11 cellular contexts compared by ENCODE assay signal in the genomic region with DNA sequence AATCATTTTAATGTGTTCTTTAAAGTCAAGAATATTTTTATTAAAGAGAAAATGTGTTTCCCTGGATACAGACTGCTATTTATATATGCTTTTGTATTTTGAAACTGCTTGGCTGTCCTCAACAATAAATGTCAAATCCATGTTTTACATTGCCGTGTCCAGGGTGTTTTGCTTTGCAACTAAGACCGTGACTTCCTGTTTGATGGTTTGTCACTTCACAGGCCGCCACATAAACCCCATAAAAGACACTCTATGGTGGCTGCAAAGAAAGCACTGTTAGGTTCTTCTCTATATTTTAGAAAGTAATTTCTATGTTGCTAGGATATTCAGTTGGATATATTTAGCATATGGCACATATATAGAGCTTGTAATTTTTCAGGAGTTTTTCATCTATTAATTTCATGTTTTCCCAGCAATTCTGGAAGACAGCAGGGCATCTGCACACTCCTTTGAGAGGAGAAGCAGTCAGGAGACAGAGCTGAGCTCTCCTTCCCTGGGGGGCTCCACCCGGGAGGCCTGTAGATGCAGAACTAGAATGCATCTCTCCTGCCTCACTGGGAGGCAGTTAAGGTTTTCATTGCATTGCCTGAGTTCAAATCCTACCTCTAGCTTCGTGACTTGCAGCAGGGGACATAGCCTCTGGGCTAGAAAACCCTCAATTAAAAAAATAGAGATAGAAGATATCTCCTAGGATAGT. TPM values are rescaled to one million over a fixed set of nuclear protein-coding genes. Genes with fewer than 3 reads are reported as not detected.
DNase-seq lines count a peak whose midpoint lies in the region; ATAC-seq and TF ChIP-seq lines count a peak whose summit lies in the region.
"Had no signal": no experiment of that assay in that cellular context is flagged by ENCODE, and none has a peak within 500 bp of the region (broad histone marks: within the 10 kb centered on the region; RNA-seq: fewer than 3 reads in every experiment).

No MANE protein-coding gene starts in this region.

- H2AFZ ChIP-seq in Loucy (ENCODE audit: low read length) = no peak overlapping the region

- no peaks in the 10 kb centered on the region for H3K27me3 ChIP-seq in CD4-positive, alpha-beta memory T cell (ENCODE audit: insufficient read depth, low read length)
- no peaks in the 10 kb centered on the region for H3K27me3 ChIP-seq in Loucy (ENCODE audit: insufficient read depth, low read length, poor library complexity, severe bottlenecking)
- H3K27me3 ChIP-seq in vagina = no peaks in the 10 kb centered on the region

- CTCF ChIA-PET in CD4-positive, alpha-beta memory T cell (lab: Charles Lee; ENCODE audit: partially characterized antibody) = interaction anchor here (0.6 to 4.9 kb wide), 5 partner anchors 8 to 32 kb away, joined by 3 to 30 read pairs (median 4); no protein-coding TSS in a partner anchor
- CTCF ChIA-PET in activated CD8-positive, alpha-beta T cell treated with anti-CD3 and anti-CD28 coated beads for 36 hours (lab: Charles Lee) = interaction anchor here (0.9 to 1.0 kb wide), 2 partner anchors 15 to 32 kb away, joined by 3 to 4 read pairs; no protein-coding TSS in a partner anchor

- no peaks in the 10 kb centered on the region for H4K20me1 ChIP-seq in Loucy (ENCODE audit: insufficient read depth, low read length, poor library complexity, severe bottlenecking)

- intact Hi-C loops in CD4-positive, alpha-beta memory T cell (cut with micrococcal nuclease) = no loop called here
- intact Hi-C loops in activated CD8-positive, alpha-beta T cell treated with anti-CD3 and anti-CD28 coated beads for 36 hours (cut with micrococcal nuclease) = no loop called here
- intact Hi-C loops in vagina (cut with DNase I) = no loop called here

- H3K9me3 ChIP-seq in CD4-positive, alpha-beta memory T cell (ENCODE audit: control insufficient read depth in 1 of 2, low read length in 2 of 2) = no peaks in the 10 kb centered on the region
- H3K9me3 ChIP-seq in Loucy (ENCODE audit: insufficient read depth, low read depth, low read length) (no peaks in the 10 kb centered on the region), vagina (no peaks in the 10 kb centered on the region)

- peak overlapping the region; percentile 81 for H3K27ac ChIP-seq in CD4-positive, alpha-beta memory T cell (ENCODE audit: low read depth, low read length)
- no peak overlapping the region for H3K27ac ChIP-seq in vagina

- peak overlapping the region; percentile 64 to 89 (median 76) for H3K4me3 Mint-ChIP-seq in CD4-positive, alpha-beta memory T cell
- peak overlapping the region; percentile 47 for H3K4me3 Mint-ChIP-seq in activated CD8-positive, alpha-beta T cell treated with anti-CD3 and anti-CD28 coated beads for 36 hours
- H3K4me3 Mint-ChIP-seq in memory B cell = peak overlapping the region; percentile 50

- peak; percentile 48 to 70 (median 54) for DNase-seq in CD4-positive, alpha-beta memory T cell
- peak; percentile 54 for DNase-seq in activated CD8-positive, alpha-beta T cell treated with anti-CD3 and anti-CD28 coated beads for 36 hours
- no peak for DNase-seq in memory B cell (ENCODE audit: low spot score in 2 of 2)
- DNase-seq in DMS79 treated with DMSO at 0.1 percent for 48 hours (lab: John Stamatoyannopoulos, UW) = no peak
- DNase-seq in vagina (ENCODE audit: extremely low spot score in 2 of 2) = no peak
- no peak for DNase-seq in NCI-H524 (lab: John Stamatoyannopoulos, UW)
- DNase-seq: NCI-H1694 treated with DMSO at 0.1 percent for 48 hours; stimulated activated CD4-positive, alpha-beta T cell treated with anti-CD3 and anti-CD28 coated beads, Interleukin-4, amount 100 ng/mL, for 4 hours had no signal

- no peak for TF ChIP-seq POLR2A in vagina (IDR thresholded peaks at IDR 0.05)

- no peaks in the 10 kb centered on the region for H3K27me3 Mint-ChIP-seq in CD4-positive, alpha-beta memory T cell
- H3K27me3 Mint-ChIP-seq in activated CD8-positive, alpha-beta T cell treated with anti-CD3 and anti-CD28 coated beads for 36 hours = no peaks in the 10 kb centered on the region
- H3K27me3 Mint-ChIP-seq in memory B cell = no peaks in the 10 kb centered on the region

- H3K4me2 ChIP-seq in Loucy (ENCODE audit: low read depth, low read length, poor library complexity, severe bottlenecking) = peak overlapping the region; percentile 83

- H3K9me3 Mint-ChIP-seq in CD4-positive, alpha-beta memory T cell = peaks cover 0 to 3% (median 0%) of the 10 kb centered on the region in 8 donors
- no peaks in the 10 kb centered on the region for H3K9me3 Mint-ChIP-seq in activated CD8-positive, alpha-beta T cell treated with anti-CD3 and anti-CD28 coated beads for 36 hours
- H3K9me3 Mint-ChIP-seq in memory B cell = no peaks in the 10 kb centered on the region

- POLR2A ChIA-PET in CD4-positive, alpha-beta memory T cell (lab: Charles Lee; ENCODE audit: partially characterized antibody) = interaction anchor here (0.8 to 8.1 kb wide), 11 partner anchors 11 to 60 kb away, joined by 3 to 188 read pairs (median 4); partner anchors contain the start of gene PRDM2
- POLR2A ChIA-PET in activated CD8-positive, alpha-beta T cell treated with anti-CD3 and anti-CD28 coated beads for 36 hours (lab: Charles Lee) = interaction anchor here (0.8 to 1.5 kb wide), 3 partner anchors 11 to 32 kb away, joined by 3 to 9 read pairs (median 5); no protein-coding TSS in a partner anchor

- peak overlapping the region; percentile 72 for H3K9ac ChIP-seq in Loucy (ENCODE audit: low read depth, low read length, poor library complexity, severe bottlenecking)

- no peak for ATAC-seq in activated CD8-positive, alpha-beta T cell treated with anti-CD3 and anti-CD28 coated beads for 36 hours
- ATAC-seq in memory B cell (ENCODE audit: low read depth) (no peak), GM21447 (IDR thresholded peaks at IDR 0.05; ENCODE audit: unreplicated experiment) (no peak)
- ATAC-seq: HCT116 had no signal

- H3K4me3 ChIP-seq in CD4-positive, alpha-beta memory T cell (ENCODE audit: low read length in 2 of 2) = peak overlapping the region; percentile 4 to 8
- H3K4me3 ChIP-seq in Loucy (ENCODE audit: low read length, poor library complexity, severe bottlenecking) (peak overlapping the region; percentile 72), vagina (no peak overlapping the region)

- peaks cover 53 to 86% (median 63%) of the 10 kb centered on the region in 4 donors for H3K4me1 Mint-ChIP-seq in CD4-positive, alpha-beta memory T cell
- H3K4me1 Mint-ChIP-seq in activated CD8-positive, alpha-beta T cell treated with anti-CD3 and anti-CD28 coated beads for 36 hours (ENCODE audit: low read depth) = peaks cover 83% of the 10 kb centered on the region
- peaks cover 50% of the 10 kb centered on the region for H3K4me1 Mint-ChIP-seq in memory B cell

- H3K36me3 ChIP-seq in CD4-positive, alpha-beta memory T cell (ENCODE audit: insufficient read depth, low read length) = no peaks in the 10 kb centered on the region
- H3K36me3 ChIP-seq in Loucy (ENCODE audit: insufficient read depth, low read length) (peaks cover 3% of the 10 kb centered on the region; the same call in 1 of the 2 replicates), vagina (peaks cover 0 to 8% of the 10 kb centered on the region in 2 donors)

- TF ChIP-seq CTCF in Loucy (conservative IDR thresholded peaks at IDR 0.05; ENCODE audit: low read length) (no peak), vagina (IDR thresholded peaks at IDR 0.05) (no peak)
- no peak for TF ChIP-seq CTCF in activated CD8-positive, alpha-beta T cell treated with anti-CD3 and anti-CD28 coated beads for 36 hours (IDR thresholded peaks at IDR 0.05)

- no peaks in the 10 kb centered on the region for H3K9me2 ChIP-seq in Loucy (replicated peaks; ENCODE audit: low read depth, low read length)

- H3K79me2 ChIP-seq in Loucy (ENCODE audit: insufficient read depth, low read length) = peaks cover 52% of the 10 kb centered on the region

- H3K36me3 Mint-ChIP-seq in CD4-positive, alpha-beta memory T cell = peaks cover 0 to 10% of the 10 kb centered on the region in 2 donors
- H3K36me3 Mint-ChIP-seq in activated CD8-positive, alpha-beta T cell treated with anti-CD3 and anti-CD28 coated beads for 36 hours (ENCODE audit: low read depth) = peaks cover 31% of the 10 kb centered on the region
- H3K36me3 Mint-ChIP-seq in memory B cell = peaks cover 7% of the 10 kb centered on the region

- peaks cover 18% of the 10 kb centered on the region for H3F3A ChIP-seq in Loucy (ENCODE audit: low read depth)

- peaks cover 58% of the 10 kb centered on the region for H3K4me1 ChIP-seq in CD4-positive, alpha-beta memory T cell (ENCODE audit: insufficient read depth, low read length)
- H3K4me1 ChIP-seq in Loucy (ENCODE audit: insufficient read depth, low read length, poor library complexity, severe bottlenecking) = peaks cover 85% of the 10 kb centered on the region
- H3K4me1 ChIP-seq in vagina = peaks cover 9% of the 10 kb centered on the region

- H3K27ac Mint-ChIP-seq in CD4-positive, alpha-beta memory T cell = peak overlapping the region; percentile 92 to 100 (median 97)
- peak overlapping the region; percentile 98 for H3K27ac Mint-ChIP-seq in activated CD8-positive, alpha-beta T cell treated with anti-CD3 and anti-CD28 coated beads for 36 hours
- peak overlapping the region; percentile 100 for H3K27ac Mint-ChIP-seq in memory B cell

RNA-seq across cellular contexts. Expression of gene PRDM2, which starts 33.1 kb away (rescaled TPM):
- 100 to 1,000 TPM; 113 to 118 TPM for total RNA-seq in CD4-positive, alpha-beta memory T cell
- 10 to 100 TPM in 1 of 2 donors, 1 to 10 TPM in 1; 6.7 to 23.5 TPM for polyA plus RNA-seq in CD4-positive, alpha-beta memory T cell
- 10 to 100 TPM; 41.2 to 43.6 TPM for total RNA-seq in activated CD8-positive, alpha-beta T cell treated with anti-CD3 and anti-CD28 coated beads for 36 hours
- total RNA-seq in vagina = 56.2 TPM

Comparison
In these comparisons a context has a peak if more than half of its experiments do, and no peak if none do; other contexts are left out.
1. DNase-seq: peak in CD4-positive, alpha-beta memory T cell (5 of 5) and activated CD8-positive, alpha-beta T cell treated with anti-CD3 and anti-CD28 coated beads for 36 hours (single experiment); none in memory B cell (0 of 2), DMS79 treated with DMSO at 0.1 percent for 48 hours (single experiment), vagina (0 of 2) and NCI-H524 (0 of 2).
2. H3K4me3 ChIP-seq: peak in CD4-positive, alpha-beta memory T cell (2 of 2) and Loucy (single experiment); none in vagina (0 of 2).
3. Peak in every context shown above with its lines, with median percentiles within 50 percentile points of each other: H3K27ac Mint-ChIP-seq and H3K4me3 Mint-ChIP-seq.